ENCODE assay signal across 13 cellular contexts in genomic region chr13:40895715-40896184, GRCh38.
A peak's percentile ranks its signal among the peaks of the same experiment; 100 is the strongest.
DNase-seq lines count a peak whose midpoint lies in the region; ATAC-seq and TF ChIP-seq lines count a peak whose summit lies in the region.
"Had no signal": no experiment of that assay in that cellular context is flagged by ENCODE, and none has a peak within 500 bp of the region (broad histone marks: within the 10 kb centered on the region; RNA-seq: fewer than 3 reads in every experiment).

No MANE protein-coding gene starts in this region.

- in situ Hi-C loops in mammary epithelial cell (cut with MboI; ENCODE audit: low sequenced_read_pairs in 2 of 2), result no loop called here

- CTCF ChIA-PET in Calu3 (lab: Charles Lee) (interaction anchor here (0.7 to 1.5 kb wide), 7 partner anchors 15 to 1644 kb away, joined by 3 to 6 read pairs (median 4); no protein-coding TSS in a partner anchor), mammary epithelial cell (lab: Charles Lee; ENCODE audit: low non-redundant PET) (no interaction called here)
- CTCF ChIA-PET in activated CD8-positive, alpha-beta T cell treated with anti-CD3 and anti-CD28 coated beads, Interleukin-2, amount 10 ng/mL, durations not matched to agents 7 days and 5 days (lab: Charles Lee), result no interaction called here

- H3K27me3 Mint-ChIP-seq in Calu3 (ENCODE audit: unreplicated experiment), result no peaks in the 10 kb centered on the region
- no peaks in the 10 kb centered on the region for H3K27me3 Mint-ChIP-seq in naive thymus-derived CD8-positive, alpha-beta T cell
- H3K27me3 Mint-ChIP-seq in activated CD8-positive, alpha-beta T cell treated with anti-CD3 and anti-CD28 coated beads, Interleukin-2, amount 10 ng/mL, durations not matched to agents 7 days and 5 days (ENCODE audit: low read depth), result no peaks in the 10 kb centered on the region

- H3K27ac ChIP-seq in mammary epithelial cell (ENCODE audit: insufficient read depth, low read depth, low read length), result no peak overlapping the region
- H3K27ac ChIP-seq in neuronal stem cell (replicated peaks; ENCODE audit: low read length), result no peak overlapping the region
- H3K27ac ChIP-seq: SJCRH30 had no signal

- no peaks in the 10 kb centered on the region for H4K20me1 ChIP-seq in mammary epithelial cell (ENCODE audit: insufficient read depth, low read length)

- no peak overlapping the region for H2BK120ac ChIP-seq in neuronal stem cell (ENCODE audit: low read depth, low read length)

- peak overlapping the region; percentile 43 for H3K4me3 Mint-ChIP-seq in Calu3 (ENCODE audit: low read depth, unreplicated experiment)
- no peak overlapping the region for H3K4me3 Mint-ChIP-seq in naive thymus-derived CD8-positive, alpha-beta T cell
- H3K4me3 Mint-ChIP-seq in activated CD8-positive, alpha-beta T cell treated with anti-CD3 and anti-CD28 coated beads, Interleukin-2, amount 10 ng/mL, durations not matched to agents 7 days and 5 days, result no peak overlapping the region
- H3K4me3 Mint-ChIP-seq: WTC11 had no signal

- TF ChIP-seq CTCF in Calu3 (IDR thresholded peaks at IDR 0.05; ENCODE audit: unreplicated experiment) (no peak), LNCaP clone FGC (IDR thresholded peaks at IDR 0.05; ENCODE audit: control insufficient read depth, extremely low read depth, insufficient read depth) (no peak), mammary epithelial cell (conservative IDR thresholded peaks at IDR 0.05 in 1 of 2, IDR thresholded peaks at IDR 0.05 in 1 of 2; ENCODE audit: extremely low read depth in 1 of 2, insufficient read depth in 1 of 2, low read depth in 1 of 2, low read length in 2 of 2) (no peak)

- H3K4me2 ChIP-seq in mammary epithelial cell (ENCODE audit: insufficient read depth, low read depth, low read length), result no peak overlapping the region
- no peak overlapping the region for H3K4me2 ChIP-seq in neuronal stem cell (ENCODE audit: insufficient read depth, low read length, poor library complexity, severe bottlenecking)

- H3K36me3 ChIP-seq in mammary epithelial cell (ENCODE audit: insufficient read depth, low read length), result no peaks in the 10 kb centered on the region
- H3K36me3 ChIP-seq in neuronal stem cell (replicated peaks in 1 of 2; ENCODE audit: control insufficient read depth in 2 of 2, insufficient read depth in 2 of 2, low read length in 2 of 2), result no peaks in the 10 kb centered on the region
- H3K36me3 ChIP-seq: SJCRH30 had no signal

- H4K8ac ChIP-seq in neuronal stem cell (ENCODE audit: low read depth, low read length), result no peak overlapping the region

- H3K23ac ChIP-seq in neuronal stem cell (ENCODE audit: low read depth, low read length, poor library complexity), result no peak overlapping the region

- no peak overlapping the region for H2BK5ac ChIP-seq in neuronal stem cell (ENCODE audit: low read length)

- no peaks in the 10 kb centered on the region for H3K27me3 ChIP-seq in mammary epithelial cell (ENCODE audit: insufficient read depth, low read length)
- no peaks in the 10 kb centered on the region for H3K27me3 ChIP-seq in neuronal stem cell (ENCODE audit: control insufficient read depth in 3 of 3, insufficient read depth in 3 of 3, low read depth in 1 of 3, low read length in 3 of 3)
- H3K27me3 ChIP-seq: SJCRH30 had no signal

- H3K4ac ChIP-seq in neuronal stem cell (ENCODE audit: low read length), result no peak overlapping the region

- H2BK15ac ChIP-seq in neuronal stem cell (ENCODE audit: low read length), result no peak overlapping the region

- intact Hi-C loops in Calu3 (cut with micrococcal nuclease; ENCODE audit: unreplicated experiment), result no loop called here
- intact Hi-C loops in mammary epithelial cell (cut with micrococcal nuclease), result no loop called here

- H3K36me3 Mint-ChIP-seq in Calu3 (ENCODE audit: insufficient read depth, unreplicated experiment), result peaks cover 11% of the 10 kb centered on the region
- H3K36me3 Mint-ChIP-seq in naive thymus-derived CD8-positive, alpha-beta T cell, result peaks cover 0 to 9% (median 8%) of the 10 kb centered on the region in 3 donors
- peaks cover 11% of the 10 kb centered on the region for H3K36me3 Mint-ChIP-seq in activated CD8-positive, alpha-beta T cell treated with anti-CD3 and anti-CD28 coated beads, Interleukin-2, amount 10 ng/mL, durations not matched to agents 7 days and 5 days (ENCODE audit: low read depth)

- BruUV-seq in Calu3 (replicated peaks; lab: Mats Ljungman, UMichigan) (no TSS peak), mammary epithelial cell (replicated peaks; lab: Mats Ljungman, UMichigan) (no TSS peak)

- H3K9me3 ChIP-seq in mammary epithelial cell (replicated peaks; ENCODE audit: insufficient read depth, low read length) (no peaks in the 10 kb centered on the region), neuronal stem cell (replicated peaks in 1 of 2; ENCODE audit: control insufficient read depth in 2 of 2, insufficient read depth in 1 of 2, low read depth in 1 of 2, low read length in 2 of 2) (no peaks in the 10 kb centered on the region)

- H2BK12ac ChIP-seq in neuronal stem cell (ENCODE audit: low read length), result no peak overlapping the region

- H3K4me1 ChIP-seq in mammary epithelial cell (ENCODE audit: insufficient read depth, low read length) (no peaks in the 10 kb centered on the region), neuronal stem cell (ENCODE audit: control insufficient read depth in 2 of 2, insufficient read depth in 1 of 2, low read depth in 1 of 2, low read length in 2 of 2) (no peaks in the 10 kb centered on the region)
- H3K4me1 ChIP-seq: SJCRH30 had no signal

- H2AFZ ChIP-seq in mammary epithelial cell (ENCODE audit: low read depth, low read length), result peak overlapping the region; percentile 14
- H2AFZ ChIP-seq in neuronal stem cell (ENCODE audit: low read length), result no peak overlapping the region

- H3K27ac Mint-ChIP-seq in Calu3 (ENCODE audit: unreplicated experiment), result peak overlapping the region; percentile 93
- peak overlapping the region in 9 of 10 donors; percentile 28 to 75 (median 51) for H3K27ac Mint-ChIP-seq in naive thymus-derived CD8-positive, alpha-beta T cell
- no peak overlapping the region for H3K27ac Mint-ChIP-seq in activated CD8-positive, alpha-beta T cell treated with anti-CD3 and anti-CD28 coated beads, Interleukin-2, amount 10 ng/mL, durations not matched to agents 7 days and 5 days
- H3K27ac Mint-ChIP-seq: WTC11 had no signal

- dilution Hi-C loops in mammary epithelial cell (cut with HindIII; ENCODE audit: low sequenced_read_pairs), result no loop called here

- 61% methylated on average over 2 of the region's 2 CpGs for WGBS in mammary epithelial cell (ENCODE audit: low coverage, missing lambda C conversion rate)
- no CpG with 5 or more reads among the region's 2 CpGs for WGBS in neuronal stem cell (ENCODE audit: extremely low coverage in 2 of 2, insufficient read length in 2 of 2, insufficient replicate concordance in 1 of 2), 2 donors

- no peaks in the 10 kb centered on the region for H3K79me1 ChIP-seq in neuronal stem cell (ENCODE audit: low read depth, low read length)

- H3K79me2 ChIP-seq in mammary epithelial cell (ENCODE audit: insufficient read depth, low read length), result no peaks in the 10 kb centered on the region

- H3K14ac ChIP-seq in neuronal stem cell (ENCODE audit: low read length), result no peak overlapping the region

- no peak overlapping the region for H4K91ac ChIP-seq in neuronal stem cell (ENCODE audit: low read depth, low read length, poor library complexity)

- ATAC-seq in naive thymus-derived CD8-positive, alpha-beta T cell, result no peak
- no peak for ATAC-seq in activated CD8-positive, alpha-beta T cell treated with anti-CD3 and anti-CD28 coated beads, Interleukin-2, amount 10 ng/mL, durations not matched to agents 7 days and 5 days
- no peak for ATAC-seq in HG02840 (IDR thresholded peaks at IDR 0.05; ENCODE audit: low FRiP score, unreplicated experiment)
- ATAC-seq: WTC11 had no signal

- no peak overlapping the region for H3K9ac ChIP-seq in mammary epithelial cell (ENCODE audit: insufficient read depth, low read length)
- H3K9ac ChIP-seq in neuronal stem cell (ENCODE audit: low read depth, low read length, poor library complexity), result no peak overlapping the region

- no peak overlapping the region for H3K18ac ChIP-seq in neuronal stem cell (ENCODE audit: low read length)

- DNase-seq in Calu3 (peak; percentile 43), LNCaP clone FGC (ENCODE audit: low read depth) (peak; percentile 45), mammary epithelial cell (peak; percentile 75), neuronal stem cell (ENCODE audit: low spot score) (no peak), iPS-NIHi7 (ENCODE audit: extremely low spot score) (no peak)
- no peak for DNase-seq in naive thymus-derived CD8-positive, alpha-beta T cell
- no peak for DNase-seq in activated CD8-positive, alpha-beta T cell treated with anti-CD3 and anti-CD28 coated beads, Interleukin-2, amount 10 ng/mL, durations not matched to agents 7 days and 5 days
- DNase-seq: C1 segment of cervical spinal cord, KBM-7, NCI-H82 had no signal

- no peak overlapping the region for H3K4me3 ChIP-seq in LNCaP clone FGC (ENCODE audit: low read depth, low read length)
- H3K4me3 ChIP-seq in mammary epithelial cell (replicated peaks in 1 of 3; ENCODE audit: insufficient read depth in 1 of 3, low read depth in 2 of 3, low read length in 3 of 3), result no peak overlapping the region
- H3K4me3 ChIP-seq in neuronal stem cell (ENCODE audit: low read length in 2 of 2), result no peak overlapping the region
- H3K4me3 ChIP-seq: SJCRH30 had no signal

- POLR2A ChIA-PET in naive thymus-derived CD8-positive, alpha-beta T cell (lab: Charles Lee), result interaction anchor here (0.7 kb wide), 1 partner anchor 20 kb away, joined by 7 read pairs; no protein-coding TSS in a partner anchor
- POLR2A ChIA-PET in activated CD8-positive, alpha-beta T cell treated with anti-CD3 and anti-CD28 coated beads, Interleukin-2, amount 10 ng/mL, durations not matched to agents 7 days and 5 days (lab: Charles Lee), result no interaction called here

- H2AK5ac ChIP-seq in neuronal stem cell (ENCODE audit: low read depth, low read length), result no peak overlapping the region

- H3K4me1 Mint-ChIP-seq in Calu3 (ENCODE audit: low read depth, unreplicated experiment), result peaks cover 21% of the 10 kb centered on the region
- peaks cover 0 to 18% (median 12%) of the 10 kb centered on the region in 4 donors for H3K4me1 Mint-ChIP-seq in naive thymus-derived CD8-positive, alpha-beta T cell
- no peaks in the 10 kb centered on the region for H3K4me1 Mint-ChIP-seq in activated CD8-positive, alpha-beta T cell treated with anti-CD3 and anti-CD28 coated beads, Interleukin-2, amount 10 ng/mL, durations not matched to agents 7 days and 5 days (ENCODE audit: low read depth)
- H3K4me1 Mint-ChIP-seq: WTC11 had no signal

- no peaks in the 10 kb centered on the region for H3K9me3 Mint-ChIP-seq in Calu3 (ENCODE audit: low read depth, unreplicated experiment)
- H3K9me3 Mint-ChIP-seq in naive thymus-derived CD8-positive, alpha-beta T cell, result peaks cover 0 to 8% (median 0%) of the 10 kb centered on the region in 9 donors
- no peaks in the 10 kb centered on the region for H3K9me3 Mint-ChIP-seq in activated CD8-positive, alpha-beta T cell treated with anti-CD3 and anti-CD28 coated beads, Interleukin-2, amount 10 ng/mL, durations not matched to agents 7 days and 5 days (ENCODE audit: insufficient read depth)

Comparison
In these comparisons a context has a peak if more than half of its experiments do, and no peak if none do; other contexts are left out.
1. DNase-seq: peak in Calu3 (single experiment), LNCaP clone FGC (single experiment) and mammary epithelial cell (single experiment); none in naive thymus-derived CD8-positive, alpha-beta T cell (0 of 10), activated CD8-positive, alpha-beta T cell treated with anti-CD3 and anti-CD28 coated beads, Interleukin-2, amount 10 ng/mL, durations not matched to agents 7 days and 5 days (single experiment), neuronal stem cell (single experiment) and iPS-NIHi7 (single experiment).